Comparison of ENCODE assay signal across 1 cellular context in the genomic region with DNA sequence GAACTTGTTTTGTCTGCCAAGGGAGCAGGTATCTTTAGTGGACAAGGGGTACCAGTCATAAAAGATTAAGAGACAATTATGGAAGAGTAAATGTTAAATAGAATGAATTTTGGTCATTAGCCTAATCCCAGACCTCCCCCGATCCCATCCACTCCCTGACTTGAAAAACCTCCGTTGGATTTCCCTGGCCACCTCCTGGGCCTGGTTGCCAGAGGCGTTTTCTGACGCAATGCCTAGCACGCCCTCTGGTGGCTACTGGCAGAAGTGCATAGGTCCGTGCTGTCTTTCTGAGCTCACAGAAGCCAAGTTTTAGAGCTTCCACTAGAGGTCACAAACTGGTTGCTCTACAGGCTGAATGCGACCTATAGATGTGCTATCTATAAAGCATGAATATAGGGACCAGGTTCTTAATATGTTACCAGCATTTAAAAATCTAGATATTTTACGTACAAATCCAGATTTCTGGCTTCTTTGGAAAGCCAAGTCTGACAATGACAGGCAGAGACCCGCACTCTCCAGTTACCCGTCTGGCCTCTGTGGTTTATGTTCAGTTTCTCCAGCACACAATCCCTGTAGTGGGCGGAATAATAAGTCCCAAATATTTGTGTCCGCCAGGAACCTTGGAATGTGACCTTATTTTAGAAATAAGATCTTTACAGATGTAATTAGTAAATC.
TF ChIP-seq lines count a peak whose summit lies in the region.

No MANE protein-coding gene starts in this region.

TF ChIP-seq in HepG2, 621 proteins besides CTCF, POLR2A, EP300 and RAD21 (continued from another document and continues in another):
- TF ChIP-seq ZNF383 (CRISPR knock-in tag; IDR thresholded peaks at IDR 0.05; ENCODE audit: borderline replicate concordance) (no peak), ARNT (IDR thresholded peaks at IDR 0.05) (no peak), ZNF329 (CRISPR knock-in tag; IDR thresholded peaks at IDR 0.05; ENCODE audit: low read depth) (no peak), ZNF496 (CRISPR knock-in tag; IDR thresholded peaks at IDR 0.05; ENCODE audit: insufficient replicate concordance) (no peak), BORCS8-MEF2B (CRISPR knock-in tag; IDR thresholded peaks at IDR 0.05) (peak; percentile 42; the same call in 1 of the 2 replicates), TEAD3 (CRISPR knock-in tag; optimal IDR thresholded peaks at IDR 0.05; ENCODE audit: borderline replicate concordance) (peak; percentile 70), PITX1 (CRISPR knock-in tag; IDR thresholded peaks at IDR 0.05) (peak; percentile 20; the same call in 1 of the 2 replicates), JUND (CRISPR knock-in tag; IDR thresholded peaks at IDR 0.05) (no peak), JARID2 (CRISPR knock-in tag; IDR thresholded peaks at IDR 0.05; ENCODE audit: insufficient replicate concordance) (no peak), YY1 (IDR thresholded peaks at IDR 0.05; ENCODE audit: insufficient read depth, insufficient replicate concordance, low read depth, low read length) (peak; percentile 70), MBNL3 (CRISPR knock-in tag; conservative IDR thresholded peaks at IDR 0.05) (no peak), ZC3H13 (CRISPR knock-in tag; IDR thresholded peaks at IDR 0.05) (no peak), MIXL1 (CRISPR knock-in tag; IDR thresholded peaks at IDR 0.05) (peak; percentile 64; the same call in 1 of the 2 replicates), RORA (CRISPR knock-in tag; IDR thresholded peaks at IDR 0.05) (no peak), PTBP1 (IDR thresholded peaks at IDR 0.05; ENCODE audit: low read depth, low read length, poor library complexity, severe bottlenecking) (no peak), PRPF4 (IDR thresholded peaks at IDR 0.05; ENCODE audit: low read depth, low read length, poor library complexity, severe bottlenecking) (no peak), TBX2 (CRISPR knock-in tag; IDR thresholded peaks at IDR 0.05; ENCODE audit: borderline replicate concordance) (no peak), ZNF891 (CRISPR knock-in tag; IDR thresholded peaks at IDR 0.05) (no peak; the same call in 1 of the 2 replicates)
- TF ChIP-seq, protein P1, sequence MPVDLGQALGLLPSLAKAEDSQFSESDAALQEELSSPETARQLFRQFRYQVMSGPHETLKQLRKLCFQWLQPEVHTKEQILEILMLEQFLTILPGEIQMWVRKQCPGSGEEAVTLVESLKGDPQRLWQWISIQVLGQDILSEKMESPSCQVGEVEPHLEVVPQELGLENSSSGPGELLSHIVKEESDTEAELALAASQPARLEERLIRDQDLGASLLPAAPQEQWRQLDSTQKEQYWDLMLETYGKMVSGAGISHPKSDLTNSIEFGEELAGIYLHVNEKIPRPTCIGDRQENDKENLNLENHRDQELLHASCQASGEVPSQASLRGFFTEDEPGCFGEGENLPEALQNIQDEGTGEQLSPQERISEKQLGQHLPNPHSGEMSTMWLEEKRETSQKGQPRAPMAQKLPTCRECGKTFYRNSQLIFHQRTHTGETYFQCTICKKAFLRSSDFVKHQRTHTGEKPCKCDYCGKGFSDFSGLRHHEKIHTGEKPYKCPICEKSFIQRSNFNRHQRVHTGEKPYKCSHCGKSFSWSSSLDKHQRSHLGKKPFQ (CRISPR knock-in tag; IDR thresholded peaks at IDR 0.05; ENCODE audit: insufficient replicate concordance), result no peak
- TF ChIP-seq, protein P2, sequence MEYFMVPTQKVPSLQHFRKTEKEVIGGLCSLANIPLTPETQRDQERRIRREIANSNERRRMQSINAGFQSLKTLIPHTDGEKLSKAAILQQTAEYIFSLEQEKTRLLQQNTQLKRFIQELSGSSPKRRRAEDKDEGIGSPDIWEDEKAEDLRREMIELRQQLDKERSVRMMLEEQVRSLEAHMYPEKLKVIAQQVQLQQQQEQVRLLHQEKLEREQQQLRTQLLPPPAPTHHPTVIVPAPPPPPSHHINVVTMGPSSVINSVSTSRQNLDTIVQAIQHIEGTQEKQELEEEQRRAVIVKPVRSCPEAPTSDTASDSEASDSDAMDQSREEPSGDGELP (IDR thresholded peaks at IDR 0.05; ENCODE audit: borderline replicate concordance, low read depth), result no peak
- TF ChIP-seq, protein P3, sequence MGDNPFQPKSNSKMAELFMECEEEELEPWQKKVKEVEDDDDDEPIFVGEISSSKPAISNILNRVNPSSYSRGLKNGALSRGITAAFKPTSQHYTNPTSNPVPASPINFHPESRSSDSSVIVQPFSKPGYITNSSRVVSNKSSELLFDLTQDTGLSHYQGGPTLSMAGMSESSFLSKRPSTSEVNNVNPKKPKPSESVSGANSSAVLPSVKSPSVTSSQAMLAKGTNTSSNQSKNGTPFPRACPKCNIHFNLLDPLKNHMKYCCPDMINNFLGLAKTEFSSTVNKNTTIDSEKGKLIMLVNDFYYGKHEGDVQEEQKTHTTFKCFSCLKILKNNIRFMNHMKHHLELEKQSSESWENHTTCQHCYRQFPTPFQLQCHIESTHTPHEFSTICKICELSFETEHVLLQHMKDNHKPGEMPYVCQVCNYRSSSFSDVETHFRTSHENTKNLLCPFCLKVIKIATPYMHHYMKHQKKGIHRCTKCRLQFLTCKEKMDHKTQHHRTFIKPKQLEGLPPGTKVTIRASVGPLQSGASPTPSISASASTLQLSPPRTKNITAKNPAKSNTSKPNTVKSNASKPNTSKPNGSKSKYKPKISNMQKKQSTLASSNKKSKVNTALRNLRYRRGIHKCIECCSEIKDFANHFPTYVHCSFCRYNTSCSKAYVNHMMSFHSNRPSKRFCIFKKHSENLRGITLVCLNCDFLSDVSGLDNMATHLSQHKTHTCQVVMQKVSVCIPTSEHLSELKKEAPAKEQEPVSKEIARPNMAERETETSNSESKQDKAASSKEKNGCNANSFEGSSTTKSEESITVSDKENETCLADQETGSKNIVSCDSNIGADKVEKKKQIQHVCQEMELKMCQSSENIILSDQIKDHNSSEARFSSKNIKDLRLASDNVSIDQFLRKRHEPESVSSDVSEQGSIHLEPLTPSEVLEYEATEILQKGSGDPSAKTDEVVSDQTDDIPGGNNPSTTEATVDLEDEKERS (CRISPR knock-in tag; IDR thresholded peaks at IDR 0.05), result 0 out of 2 replicates have a peak, but pooled peaks have one; percentile 51
- TF ChIP-seq, protein P4, sequence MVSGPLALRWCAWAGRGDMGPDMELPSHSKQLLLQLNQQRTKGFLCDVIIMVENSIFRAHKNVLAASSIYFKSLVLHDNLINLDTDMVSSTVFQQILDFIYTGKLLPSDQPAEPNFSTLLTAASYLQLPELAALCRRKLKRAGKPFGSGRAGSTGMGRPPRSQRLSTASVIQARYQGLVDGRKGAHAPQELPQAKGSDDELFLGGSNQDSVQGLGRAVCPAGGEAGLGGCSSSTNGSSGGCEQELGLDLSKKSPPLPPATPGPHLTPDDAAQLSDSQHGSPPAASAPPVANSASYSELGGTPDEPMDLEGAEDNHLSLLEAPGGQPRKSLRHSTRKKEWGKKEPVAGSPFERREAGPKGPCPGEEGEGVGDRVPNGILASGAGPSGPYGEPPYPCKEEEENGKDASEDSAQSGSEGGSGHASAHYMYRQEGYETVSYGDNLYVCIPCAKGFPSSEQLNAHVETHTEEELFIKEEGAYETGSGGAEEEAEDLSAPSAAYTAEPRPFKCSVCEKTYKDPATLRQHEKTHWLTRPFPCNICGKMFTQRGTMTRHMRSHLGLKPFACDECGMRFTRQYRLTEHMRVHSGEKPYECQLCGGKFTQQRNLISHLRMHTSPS (CRISPR knock-in tag; IDR thresholded peaks at IDR 0.05; ENCODE audit: low read depth), result no peak
- TF ChIP-seq, protein P5, sequence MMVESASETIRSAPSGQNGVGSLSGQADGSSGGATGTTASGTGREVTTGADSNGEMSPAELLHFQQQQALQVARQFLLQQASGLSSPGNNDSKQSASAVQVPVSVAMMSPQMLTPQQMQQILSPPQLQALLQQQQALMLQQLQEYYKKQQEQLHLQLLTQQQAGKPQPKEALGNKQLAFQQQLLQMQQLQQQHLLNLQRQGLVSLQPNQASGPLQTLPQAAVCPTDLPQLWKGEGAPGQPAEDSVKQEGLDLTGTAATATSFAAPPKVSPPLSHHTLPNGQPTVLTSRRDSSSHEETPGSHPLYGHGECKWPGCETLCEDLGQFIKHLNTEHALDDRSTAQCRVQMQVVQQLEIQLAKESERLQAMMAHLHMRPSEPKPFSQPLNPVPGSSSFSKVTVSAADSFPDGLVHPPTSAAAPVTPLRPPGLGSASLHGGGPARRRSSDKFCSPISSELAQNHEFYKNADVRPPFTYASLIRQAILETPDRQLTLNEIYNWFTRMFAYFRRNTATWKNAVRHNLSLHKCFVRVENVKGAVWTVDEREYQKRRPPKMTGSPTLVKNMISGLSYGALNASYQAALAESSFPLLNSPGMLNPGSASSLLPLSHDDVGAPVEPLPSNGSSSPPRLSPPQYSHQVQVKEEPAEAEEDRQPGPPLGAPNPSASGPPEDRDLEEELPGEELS (CRISPR knock-in tag; IDR thresholded peaks at IDR 0.05), result no peak
- TF ChIP-seq, protein P6, sequence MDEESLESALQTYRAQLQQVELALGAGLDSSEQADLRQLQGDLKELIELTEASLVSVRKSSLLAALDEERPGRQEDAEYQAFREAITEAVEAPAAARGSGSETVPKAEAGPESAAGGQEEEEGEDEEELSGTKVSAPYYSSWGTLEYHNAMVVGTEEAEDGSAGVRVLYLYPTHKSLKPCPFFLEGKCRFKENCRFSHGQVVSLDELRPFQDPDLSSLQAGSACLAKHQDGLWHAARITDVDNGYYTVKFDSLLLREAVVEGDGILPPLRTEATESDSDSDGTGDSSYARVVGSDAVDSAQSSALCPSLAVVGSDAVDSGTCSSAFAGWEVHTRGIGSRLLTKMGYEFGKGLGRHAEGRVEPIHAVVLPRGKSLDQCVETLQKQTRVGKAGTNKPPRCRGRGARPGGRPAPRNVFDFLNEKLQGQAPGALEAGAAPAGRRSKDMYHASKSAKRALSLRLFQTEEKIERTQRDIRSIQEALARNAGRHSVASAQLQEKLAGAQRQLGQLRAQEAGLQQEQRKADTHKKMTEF (CRISPR knock-in tag; IDR thresholded peaks at IDR 0.05), result peak; percentile 65
- TF ChIP-seq, protein P7, sequence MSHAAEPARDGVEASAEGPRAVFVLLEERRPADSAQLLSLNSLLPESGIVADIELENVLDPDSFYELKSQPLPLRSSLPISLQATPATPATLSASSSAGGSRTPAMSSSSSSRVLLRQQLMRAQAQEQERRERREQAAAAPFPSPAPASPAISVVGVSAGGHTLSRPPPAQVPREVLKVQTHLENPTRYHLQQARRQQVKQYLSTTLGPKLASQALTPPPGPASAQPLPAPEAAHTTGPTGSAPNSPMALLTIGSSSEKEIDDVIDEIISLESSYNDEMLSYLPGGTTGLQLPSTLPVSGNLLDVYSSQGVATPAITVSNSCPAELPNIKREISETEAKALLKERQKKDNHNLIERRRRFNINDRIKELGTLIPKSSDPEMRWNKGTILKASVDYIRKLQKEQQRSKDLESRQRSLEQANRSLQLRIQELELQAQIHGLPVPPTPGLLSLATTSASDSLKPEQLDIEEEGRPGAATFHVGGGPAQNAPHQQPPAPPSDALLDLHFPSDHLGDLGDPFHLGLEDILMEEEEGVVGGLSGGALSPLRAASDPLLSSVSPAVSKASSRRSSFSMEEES (CRISPR knock-in tag; IDR thresholded peaks at IDR 0.05), result no peak
- TF ChIP-seq, protein P8, sequence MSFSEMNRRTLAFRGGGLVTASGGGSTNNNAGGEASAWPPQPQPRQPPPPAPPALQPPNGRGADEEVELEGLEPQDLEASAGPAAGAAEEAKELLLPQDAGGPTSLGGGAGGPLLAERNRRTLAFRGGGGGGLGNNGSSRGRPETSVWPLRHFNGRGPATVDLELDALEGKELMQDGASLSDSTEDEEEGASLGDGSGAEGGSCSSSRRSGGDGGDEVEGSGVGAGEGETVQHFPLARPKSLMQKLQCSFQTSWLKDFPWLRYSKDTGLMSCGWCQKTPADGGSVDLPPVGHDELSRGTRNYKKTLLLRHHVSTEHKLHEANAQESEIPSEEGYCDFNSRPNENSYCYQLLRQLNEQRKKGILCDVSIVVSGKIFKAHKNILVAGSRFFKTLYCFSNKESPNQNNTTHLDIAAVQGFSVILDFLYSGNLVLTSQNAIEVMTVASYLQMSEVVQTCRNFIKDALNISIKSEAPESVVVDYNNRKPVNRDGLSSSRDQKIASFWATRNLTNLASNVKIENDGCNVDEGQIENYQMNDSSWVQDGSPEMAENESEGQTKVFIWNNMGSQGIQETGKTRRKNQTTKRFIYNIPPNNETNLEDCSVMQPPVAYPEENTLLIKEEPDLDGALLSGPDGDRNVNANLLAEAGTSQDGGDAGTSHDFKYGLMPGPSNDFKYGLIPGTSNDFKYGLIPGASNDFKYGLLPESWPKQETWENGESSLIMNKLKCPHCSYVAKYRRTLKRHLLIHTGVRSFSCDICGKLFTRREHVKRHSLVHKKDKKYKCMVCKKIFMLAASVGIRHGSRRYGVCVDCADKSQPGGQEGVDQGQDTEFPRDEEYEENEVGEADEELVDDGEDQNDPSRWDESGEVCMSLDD (CRISPR knock-in tag; IDR thresholded peaks at IDR 0.05; ENCODE audit: borderline replicate concordance), result no peak
- TF ChIP-seq, protein P9, sequence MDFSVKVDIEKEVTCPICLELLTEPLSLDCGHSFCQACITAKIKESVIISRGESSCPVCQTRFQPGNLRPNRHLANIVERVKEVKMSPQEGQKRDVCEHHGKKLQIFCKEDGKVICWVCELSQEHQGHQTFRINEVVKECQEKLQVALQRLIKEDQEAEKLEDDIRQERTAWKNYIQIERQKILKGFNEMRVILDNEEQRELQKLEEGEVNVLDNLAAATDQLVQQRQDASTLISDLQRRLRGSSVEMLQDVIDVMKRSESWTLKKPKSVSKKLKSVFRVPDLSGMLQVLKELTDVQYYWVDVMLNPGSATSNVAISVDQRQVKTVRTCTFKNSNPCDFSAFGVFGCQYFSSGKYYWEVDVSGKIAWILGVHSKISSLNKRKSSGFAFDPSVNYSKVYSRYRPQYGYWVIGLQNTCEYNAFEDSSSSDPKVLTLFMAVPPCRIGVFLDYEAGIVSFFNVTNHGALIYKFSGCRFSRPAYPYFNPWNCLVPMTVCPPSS (IDR thresholded peaks at IDR 0.05), result no peak
- TF ChIP-seq, protein P10, sequence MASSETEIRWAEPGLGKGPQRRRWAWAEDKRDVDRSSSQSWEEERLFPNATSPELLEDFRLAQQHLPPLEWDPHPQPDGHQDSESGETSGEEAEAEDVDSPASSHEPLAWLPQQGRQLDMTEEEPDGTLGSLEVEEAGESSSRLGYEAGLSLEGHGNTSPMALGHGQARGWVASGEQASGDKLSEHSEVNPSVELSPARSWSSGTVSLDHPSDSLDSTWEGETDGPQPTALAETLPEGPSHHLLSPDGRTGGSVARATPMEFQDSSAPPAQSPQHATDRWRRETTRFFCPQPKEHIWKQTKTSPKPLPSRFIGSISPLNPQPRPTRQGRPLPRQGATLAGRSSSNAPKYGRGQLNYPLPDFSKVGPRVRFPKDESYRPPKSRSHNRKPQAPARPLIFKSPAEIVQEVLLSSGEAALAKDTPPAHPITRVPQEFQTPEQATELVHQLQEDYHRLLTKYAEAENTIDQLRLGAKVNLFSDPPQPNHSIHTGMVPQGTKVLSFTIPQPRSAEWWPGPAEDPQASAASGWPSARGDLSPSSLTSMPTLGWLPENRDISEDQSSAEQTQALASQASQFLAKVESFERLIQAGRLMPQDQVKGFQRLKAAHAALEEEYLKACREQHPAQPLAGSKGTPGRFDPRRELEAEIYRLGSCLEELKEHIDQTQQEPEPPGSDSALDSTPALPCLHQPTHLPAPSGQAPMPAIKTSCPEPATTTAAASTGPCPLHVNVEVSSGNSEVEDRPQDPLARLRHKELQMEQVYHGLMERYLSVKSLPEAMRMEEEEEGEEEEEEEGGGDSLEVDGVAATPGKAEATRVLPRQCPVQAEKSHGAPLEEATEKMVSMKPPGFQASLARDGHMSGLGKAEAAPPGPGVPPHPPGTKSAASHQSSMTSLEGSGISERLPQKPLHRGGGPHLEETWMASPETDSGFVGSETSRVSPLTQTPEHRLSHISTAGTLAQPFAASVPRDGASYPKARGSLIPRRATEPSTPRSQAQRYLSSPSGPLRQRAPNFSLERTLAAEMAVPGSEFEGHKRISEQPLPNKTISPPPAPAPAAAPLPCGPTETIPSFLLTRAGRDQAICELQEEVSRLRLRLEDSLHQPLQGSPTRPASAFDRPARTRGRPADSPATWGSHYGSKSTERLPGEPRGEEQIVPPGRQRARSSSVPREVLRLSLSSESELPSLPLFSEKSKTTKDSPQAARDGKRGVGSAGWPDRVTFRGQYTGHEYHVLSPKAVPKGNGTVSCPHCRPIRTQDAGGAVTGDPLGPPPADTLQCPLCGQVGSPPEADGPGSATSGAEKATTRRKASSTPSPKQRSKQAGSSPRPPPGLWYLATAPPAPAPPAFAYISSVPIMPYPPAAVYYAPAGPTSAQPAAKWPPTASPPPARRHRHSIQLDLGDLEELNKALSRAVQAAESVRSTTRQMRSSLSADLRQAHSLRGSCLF (CRISPR knock-in tag; IDR thresholded peaks at IDR 0.05; ENCODE audit: borderline replicate concordance), result no peak
